ENCODE assay signal across 24 cellular contexts in genomic region chr6:73800997-73801396, GRCh38.
DNase-seq lines count a peak whose midpoint lies in the region; ATAC-seq and TF ChIP-seq lines count a peak whose summit lies in the region.
"Had no signal": no experiment of that assay in that cellular context is flagged by ENCODE, and none has a peak within 500 bp of the region (broad histone marks: within the 10 kb centered on the region; RNA-seq: fewer than 3 reads in every experiment).

No MANE protein-coding gene starts in this region.

- no peaks in the 10 kb centered on the region for H4K20me1 ChIP-seq in hepatocyte (ENCODE audit: insufficient read depth, poor library complexity, severe bottlenecking)
- H4K20me1 ChIP-seq: BLaER1 treated with 17β-estradiol and CSF1 and Interleukin-3, amounts not matched to agents 10 nM and 100 nM had no signal

- intact Hi-C loops in adrenal gland (cut with DNase I) = no loop called here

- H3K27ac Mint-ChIP-seq in T-helper 2 cell treated with Interferon-gamma antibody and Interleukin-4, amounts not matched to agents 5 μg/mL and 100 μg/mL, for 36 hours = no peak overlapping the region
- H3K27ac Mint-ChIP-seq: CD4-positive, alpha-beta T cell had no signal

- DNase-seq in NCI-H1105 treated with DMSO at 0.1 percent for 48 hours (lab: John Stamatoyannopoulos, UW) = peak; percentile 12
- no peak for DNase-seq in NCI-H1105 (lab: John Stamatoyannopoulos, UW)
- DNase-seq in AG10803 (ENCODE audit: low read depth) = peak; percentile 9
- DNase-seq in adrenal gland = peak in 6 of 7 donors; percentile 38 to 70 (median 52)
- DNase-seq in hepatocyte (ENCODE audit: low spot score) = no peak
- DNase-seq in NCI-H446 (lab: John Stamatoyannopoulos, UW) = no peak
- DNase-seq in T-helper 2 cell treated with Interferon-gamma antibody and Interleukin-4, amounts not matched to agents 5 μg/mL and 100 μg/mL, for 36 hours (ENCODE audit: low spot score) = no peak
- DNase-seq: CD4-positive, alpha-beta T cell; DMS79 treated with DMSO at 0.1 percent for 48 hours; KBM-7; MM.1S; NCI-H1417 treated with DMSO at 0.1 percent for 48 hours; NCI-H1694 treated with DMSO at 0.1 percent for 48 hours; NCI-H2081; NCI-H2171 treated with DMSO at 0.1 percent for 48 hours; NCI-H345; NCI-H524 treated with DMSO at 0.1 percent for 48 hours; NCI-H774; PC-9; Right ventricle myocardium superior; RPMI8226 had no signal

- H3K27me3 Mint-ChIP-seq in T-helper 2 cell treated with Interferon-gamma antibody and Interleukin-4, amounts not matched to agents 5 μg/mL and 100 μg/mL, for 36 hours (ENCODE audit: low read depth) = no peaks in the 10 kb centered on the region
- H3K27me3 Mint-ChIP-seq: CD4-positive, alpha-beta T cell had no signal

- H3K36me3 ChIP-seq in adrenal gland (replicated peaks in 1 of 2) (no peaks in the 10 kb centered on the region), hepatocyte (replicated peaks; ENCODE audit: insufficient read depth, low read depth) (no peaks in the 10 kb centered on the region)
- H3K36me3 ChIP-seq: BLaER1 treated with 17β-estradiol and CSF1 and Interleukin-3, amounts not matched to agents 10 nM and 100 nM had no signal

- TF ChIP-seq CTCF in AG10803 (conservative IDR thresholded peaks at IDR 0.05; ENCODE audit: low read length) (no peak), adrenal gland (IDR thresholded peaks at IDR 0.05) (no peak), hepatocyte (IDR thresholded peaks at IDR 0.05; ENCODE audit: poor library complexity) (no peak)

- H3K9me3 ChIP-seq in adrenal gland (replicated peaks in 1 of 3) = no peaks in the 10 kb centered on the region
- H3K9me3 ChIP-seq in hepatocyte (ENCODE audit: low read depth) = no peaks in the 10 kb centered on the region
- H3K9me3 ChIP-seq: BLaER1 treated with 17β-estradiol and CSF1 and Interleukin-3, amounts not matched to agents 10 nM and 100 nM; SJSA1 had no signal

- H3K4me3 Mint-ChIP-seq in T-helper 2 cell treated with Interferon-gamma antibody and Interleukin-4, amounts not matched to agents 5 μg/mL and 100 μg/mL, for 36 hours = no peak overlapping the region
- H3K4me3 Mint-ChIP-seq: CD4-positive, alpha-beta T cell had no signal

- H3K79me2 ChIP-seq in hepatocyte = no peaks in the 10 kb centered on the region

- H3K9me3 Mint-ChIP-seq in T-helper 2 cell treated with Interferon-gamma antibody and Interleukin-4, amounts not matched to agents 5 μg/mL and 100 μg/mL, for 36 hours = no peaks in the 10 kb centered on the region
- H3K9me3 Mint-ChIP-seq: CD4-positive, alpha-beta T cell had no signal

- no peak overlapping the region for H2AFZ ChIP-seq in hepatocyte
- H2AFZ ChIP-seq: PC-9 had no signal

- H3K4me3 ChIP-seq in AG10803 (ENCODE audit: low read length) (no peak overlapping the region), adrenal gland (no peak overlapping the region), hepatocyte (no peak overlapping the region)
- H3K4me3 ChIP-seq: BLaER1 treated with 17β-estradiol and CSF1 and Interleukin-3, amounts not matched to agents 10 nM and 100 nM; PC-9; SJSA1 had no signal

- no peak for ATAC-seq in esophagus mucosa

- peaks cover 8% of the 10 kb centered on the region for H3K4me1 Mint-ChIP-seq in T-helper 2 cell treated with Interferon-gamma antibody and Interleukin-4, amounts not matched to agents 5 μg/mL and 100 μg/mL, for 36 hours (ENCODE audit: low read depth)

- H3K4me1 ChIP-seq in adrenal gland (replicated peaks in 1 of 2) (no peaks in the 10 kb centered on the region), hepatocyte (ENCODE audit: insufficient read depth) (peaks cover 5% of the 10 kb centered on the region)
- H3K4me1 ChIP-seq: BLaER1 treated with 17β-estradiol and CSF1 and Interleukin-3, amounts not matched to agents 10 nM and 100 nM; SJSA1 had no signal

- H3K27me3 ChIP-seq in adrenal gland (no peaks in the 10 kb centered on the region), hepatocyte (no peaks in the 10 kb centered on the region)
- H3K27me3 ChIP-seq: BLaER1 treated with 17β-estradiol and CSF1 and Interleukin-3, amounts not matched to agents 10 nM and 100 nM; SJSA1 had no signal

- no peak for TF ChIP-seq POLR2A in adrenal gland (IDR thresholded peaks at IDR 0.05)

- H3K4me2 ChIP-seq in hepatocyte = no peak overlapping the region
- H3K4me2 ChIP-seq: BLaER1 treated with 17β-estradiol and CSF1 and Interleukin-3, amounts not matched to agents 10 nM and 100 nM; PC-9 had no signal

- H3K9me2 ChIP-seq in hepatocyte (replicated peaks; ENCODE audit: insufficient read depth) = no peaks in the 10 kb centered on the region

- peaks cover 28% of the 10 kb centered on the region for H3K36me3 Mint-ChIP-seq in T-helper 2 cell treated with Interferon-gamma antibody and Interleukin-4, amounts not matched to agents 5 μg/mL and 100 μg/mL, for 36 hours (ENCODE audit: low read depth)

- H3K27ac ChIP-seq in adrenal gland = no peak overlapping the region
- peak overlapping the region; percentile 26 for H3K27ac ChIP-seq in hepatocyte
- H3K27ac ChIP-seq: BLaER1 treated with 17β-estradiol and CSF1 and Interleukin-3, amounts not matched to agents 10 nM and 100 nM; PC-9; SJSA1 had no signal

- 21 to 41% (median 38%) methylated on average over 1 of the region's 1 CpG for WGBS in adrenal gland, 4 donors
- WGBS in hepatocyte (ENCODE audit: low lambda C conversion rate, missing lambda C conversion rate) = 72% methylated on average over 1 of the region's 1 CpG

Comparison
In these comparisons a context has a peak if more than half of its experiments do, and no peak if none do; other contexts are left out.
1. DNase-seq: peak in NCI-H1105 treated with DMSO at 0.1 percent for 48 hours (single experiment), AG10803 (single experiment) and adrenal gland (6 of 7); none in NCI-H1105 (single experiment), hepatocyte (single experiment), NCI-H446 (0 of 2) and T-helper 2 cell treated with Interferon-gamma antibody and Interleukin-4, amounts not matched to agents 5 μg/mL and 100 μg/mL, for 36 hours (single experiment).